ENCODE assay signal across 9 cellular contexts in genomic region chr10:117537436-117537903, GRCh38. TPM values are rescaled to one million over a fixed set of nuclear protein-coding genes. Genes with fewer than 3 reads are reported as not detected.
DNase-seq lines count a peak whose midpoint lies in the region; ATAC-seq and TF ChIP-seq lines count a peak whose summit lies in the region.
"Had no signal": no experiment of that assay in that cellular context is flagged by ENCODE, and none has a peak within 500 bp of the region (broad histone marks: within the 10 kb centered on the region; RNA-seq: fewer than 3 reads in every experiment).

No MANE protein-coding gene starts in this region.

- TF ChIP-seq POLR2A in right lobe of liver (IDR thresholded peaks at IDR 0.05): no peak
- no peak for TF ChIP-seq POLR2A in sigmoid colon (IDR thresholded peaks at IDR 0.05)

- DNase-seq in HFFc6 (no peak), MCF 10A (ENCODE audit: unreplicated experiment) (no peak), right lobe of liver (no peak), sigmoid colon (no peak), ureter (ENCODE audit: low spot score) (no peak), NCI-H128 (lab: John Stamatoyannopoulos, UW; ENCODE audit: unreplicated experiment) (no peak)
- DNase-seq in activated CD4-positive, alpha-beta T cell treated with anti-CD3 and anti-CD28 coated beads for 48 hours: no peak

- WGBS in right lobe of liver (ENCODE audit: insufficient coverage, low coverage, low lambda C conversion rate, missing lambda C conversion rate): 0% methylated on average over 14 of the region's 39 CpGs
- WGBS in sigmoid colon, 2 donors: 3 to 4% methylated on average over 39 of the region's 39 CpGs

- H3K4me1 ChIP-seq in right lobe of liver: peaks cover 0 to 20% (median 0%) of the 10 kb centered on the region in 4 donors
- H3K4me1 ChIP-seq in sigmoid colon: peaks cover 0 to 53% (median 43%) of the 10 kb centered on the region in 4 donors

- H3K4me1 Mint-ChIP-seq in HFFc6 (ENCODE audit: low read depth) (no peaks in the 10 kb centered on the region), MCF 10A (ENCODE audit: insufficient read depth, unreplicated experiment) (no peaks in the 10 kb centered on the region)

- H3K27ac Mint-ChIP-seq in HFFc6 (no peak overlapping the region), MCF 10A (ENCODE audit: low read depth, unreplicated experiment) (no peak overlapping the region)

- H3K27ac ChIP-seq in C4-2B: no peak overlapping the region
- no peak overlapping the region for H3K27ac ChIP-seq in right lobe of liver
- H3K27ac ChIP-seq in sigmoid colon: no peak overlapping the region
- H3K27ac ChIP-seq: adrenal gland had no signal

- H3K4me3 Mint-ChIP-seq in HFFc6 (no peak overlapping the region), MCF 10A (ENCODE audit: unreplicated experiment) (no peak overlapping the region)

- CTCF ChIA-PET in MCF 10A (lab: Yijun Ruan, JAX): interaction anchor here (0.6 to 3.7 kb wide), 25 partner anchors 9 to 963 kb away, joined by 3 to 87 read pairs (median 3); no protein-coding TSS in a partner anchor

- H3K4me3 ChIP-seq in right lobe of liver (no peak overlapping the region), sigmoid colon (peak overlapping the region in 1 of 4 donors; percentile 16)

- H3K36me3 ChIP-seq in right lobe of liver (no peaks in the 10 kb centered on the region), sigmoid colon (no peaks in the 10 kb centered on the region)
- H3K36me3 ChIP-seq: adrenal gland had no signal

- H3K9me3 ChIP-seq in right lobe of liver (no peaks in the 10 kb centered on the region), sigmoid colon (no peaks in the 10 kb centered on the region)
- H3K9me3 ChIP-seq: adrenal gland had no signal

- H3K27me3 ChIP-seq in right lobe of liver (peaks cover 21 to 62% of the 10 kb centered on the region in 2 donors), sigmoid colon (peaks cover 67 to 100% (median 97%) of the 10 kb centered on the region in 3 donors)

- no peak for TF ChIP-seq EP300 in sigmoid colon (IDR thresholded peaks at IDR 0.05)

- POLR2A ChIA-PET in MCF 10A (lab: Yijun Ruan, JAX): interaction anchor here (0.7 to 2.5 kb wide), 4 partner anchors 140 to 704 kb away, joined by 4 to 11 read pairs (median 5); no protein-coding TSS in a partner anchor

- no peaks in the 10 kb centered on the region for H3K36me3 Mint-ChIP-seq in HFFc6 (ENCODE audit: low read depth)
- no peaks in the 10 kb centered on the region for H3K36me3 Mint-ChIP-seq in MCF 10A (ENCODE audit: insufficient read depth, unreplicated experiment)

- peaks cover 51% of the 10 kb centered on the region for H3K27me3 Mint-ChIP-seq in HFFc6 (ENCODE audit: insufficient read depth)
- peaks cover 33% of the 10 kb centered on the region for H3K27me3 Mint-ChIP-seq in MCF 10A (ENCODE audit: insufficient read depth, unreplicated experiment)

- TF ChIP-seq CTCF in C4-2B (conservative IDR thresholded peaks at IDR 0.05): peak; percentile 98
- TF ChIP-seq CTCF in HFFc6 (IDR thresholded peaks at IDR 0.05): peak; percentile 74
- TF ChIP-seq CTCF in MCF 10A (IDR thresholded peaks at IDR 0.05; ENCODE audit: unreplicated experiment): peak; percentile 80
- peak; percentile 48 to 76 (median 62) for TF ChIP-seq CTCF in right lobe of liver (IDR thresholded peaks at IDR 0.05)
- TF ChIP-seq CTCF in sigmoid colon (IDR thresholded peaks at IDR 0.05): peak in 2 of 4 experiments; percentile 9 to 77

- intact Hi-C loops in MCF 10A (cut with micrococcal nuclease) (loop anchor here (1.0 to 10.0 kb wide), 6 partner anchors 147 to 704 kb away; partner anchors contain the start of gene RAB11FIP2), right lobe of liver (cut with DNase I) (no loop called here), sigmoid colon (cut with DNase I) (loop anchor here (2.0 to 10.0 kb wide), 3 partner anchors 95 to 703 kb away; partner anchors contain the start of gene RAB11FIP2)

- H3K9me3 Mint-ChIP-seq in HFFc6: no peaks in the 10 kb centered on the region
- no peaks in the 10 kb centered on the region for H3K9me3 Mint-ChIP-seq in MCF 10A (ENCODE audit: unreplicated experiment)

- peak; percentile 51 to 73 (median 64) for ATAC-seq in right lobe of liver

- no TSS peak for BruUV-seq in MCF 10A (replicated peaks; lab: Mats Ljungman, UMichigan)

RNA-seq across cellular contexts. Expression of gene EMX2, which starts 5.1 kb away (rescaled TPM):
- total RNA-seq in HFFc6 (2021; fragmentation: NEBNext Ultra II Directional; extraction: Animal tissue kit (Norgen Biotek cat#: 25700)): not detected
- not detected in 2 replicates for total RNA-seq in MCF 10A (2022)
- not detected for total RNA-seq in right lobe of liver
- under 1 TPM in 1 of 4 donors, not detected in 3; 0.36 TPM for total RNA-seq in sigmoid colon
- polyA plus RNA-seq in sigmoid colon: not detected
- total RNA-seq in ureter: 46.1 TPM

Comparison
In these comparisons a context has a peak if more than half of its experiments do, and no peak if none do; other contexts are left out.
1. RNA of gene EMX2, which starts 5.1 kb away (total RNA-seq): 46.1 TPM in ureter (single experiment); 0.36 TPM in sigmoid colon, not detected in MCF 10A, not detected in HFFc6 and not detected in right lobe of liver; every median in the first group is over 10 times any median in the second.
2. intact Hi-C loops: an anchor here in MCF 10A (1.0 to 10.0 kb wide) and sigmoid colon (2.0 to 10.0 kb wide); none called in right lobe of liver.